Comparison of ENCODE assay signal across 1 cellular context in the genomic region with DNA sequence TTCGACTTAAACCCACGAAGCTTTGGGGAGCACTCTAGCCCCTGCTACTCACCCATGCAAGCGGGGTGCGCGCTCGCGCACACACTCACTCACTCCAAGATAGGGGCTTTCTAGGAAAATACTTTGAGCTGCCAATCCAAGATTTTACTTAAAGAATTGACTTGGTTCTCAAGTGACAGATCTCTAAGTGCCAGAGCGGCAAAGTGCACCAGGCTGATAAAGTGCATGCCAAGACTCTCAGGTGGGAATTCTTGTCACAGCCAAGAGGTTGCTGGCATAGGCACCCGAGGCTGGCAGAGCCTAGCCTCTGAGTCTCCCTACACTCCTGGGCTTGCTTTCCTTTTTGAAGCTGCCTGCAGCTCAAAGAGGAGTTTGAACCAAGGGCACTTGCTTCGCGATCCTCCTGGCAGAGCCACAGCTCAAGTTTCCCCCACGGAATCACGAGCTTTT.
TF ChIP-seq lines count a peak whose summit lies in the region.

No MANE protein-coding gene starts in this region.

TF ChIP-seq in GM12878, 131 proteins besides CTCF, POLR2A, EP300 and RAD21 (continued from another document):
- TF ChIP-seq REST (IDR thresholded peaks at IDR 0.05; ENCODE audit: low read depth, low read length) = no peak
- TF ChIP-seq, protein P1, sequence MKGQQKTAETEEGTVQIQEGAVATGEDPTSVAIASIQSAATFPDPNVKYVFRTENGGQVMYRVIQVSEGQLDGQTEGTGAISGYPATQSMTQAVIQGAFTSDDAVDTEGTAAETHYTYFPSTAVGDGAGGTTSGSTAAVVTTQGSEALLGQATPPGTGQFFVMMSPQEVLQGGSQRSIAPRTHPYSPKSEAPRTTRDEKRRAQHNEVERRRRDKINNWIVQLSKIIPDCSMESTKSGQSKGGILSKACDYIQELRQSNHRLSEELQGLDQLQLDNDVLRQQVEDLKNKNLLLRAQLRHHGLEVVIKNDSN (IDR thresholded peaks at IDR 0.05; ENCODE audit: borderline replicate concordance, extremely low read length, insufficient read depth, low read depth, low read length) = no peak
- TF ChIP-seq LARP7 (IDR thresholded peaks at IDR 0.05) = 0 out of 2 replicates have a peak, but pooled peaks have one; percentile 28
- no peak for TF ChIP-seq ZBED1 (IDR thresholded peaks at IDR 0.05; ENCODE audit: borderline replicate concordance)
